Comparison of ENCODE assay signal across 9 cellular contexts in the genomic region with DNA sequence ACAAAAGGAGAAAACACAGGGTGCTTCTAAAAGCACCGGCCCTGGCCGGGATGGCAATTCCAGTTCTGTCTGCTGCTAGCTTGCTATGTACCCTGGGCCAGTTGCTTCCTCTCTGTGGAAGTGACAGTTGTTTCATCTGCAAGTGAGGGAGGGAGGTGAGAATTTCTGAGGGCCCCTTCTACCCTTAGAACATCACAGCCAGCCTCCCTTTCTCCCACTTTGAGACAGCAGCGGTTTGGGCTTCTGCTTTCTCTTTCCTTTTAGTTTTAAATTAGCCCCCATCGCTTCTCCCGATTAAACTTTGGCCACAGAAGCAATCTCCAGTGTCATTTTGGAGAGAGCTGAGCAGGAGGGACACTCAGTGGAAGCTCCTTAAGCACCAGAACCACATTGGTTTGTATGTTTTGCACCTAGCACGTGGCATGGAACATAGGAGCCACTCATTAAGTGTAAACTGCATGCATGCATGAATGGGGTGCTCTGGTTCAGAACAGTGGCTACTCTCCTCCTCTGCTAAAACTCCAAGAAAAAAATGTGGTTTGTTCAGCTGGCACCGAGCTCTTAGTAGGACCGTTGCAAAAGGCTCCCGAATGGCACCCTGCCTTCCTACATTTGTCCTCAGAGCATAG. TPM values are rescaled to one million over a fixed set of nuclear protein-coding genes. Genes with fewer than 3 reads are reported as not detected.
DNase-seq lines count a peak whose midpoint lies in the region; ATAC-seq and TF ChIP-seq lines count a peak whose summit lies in the region.
"Had no signal": no experiment of that assay in that cellular context is flagged by ENCODE, and none has a peak within 500 bp of the region (broad histone marks: within the 10 kb centered on the region; RNA-seq: fewer than 3 reads in every experiment).

No MANE protein-coding gene starts in this region.

- TF ChIP-seq POLR2A in thyroid gland (IDR thresholded peaks at IDR 0.05): peak in 1 of 2 donors; percentile 31

- H3K9me3 ChIP-seq in cardiac muscle cell (ENCODE audit: low read depth): no peaks in the 10 kb centered on the region
- H3K9me3 ChIP-seq in heart right ventricle: no peaks in the 10 kb centered on the region
- no peaks in the 10 kb centered on the region for H3K9me3 ChIP-seq in thyroid gland
- H3K9me3 ChIP-seq: thoracic aorta had no signal

- ATAC-seq in heart right ventricle (no peak), HG03025 (IDR thresholded peaks at IDR 0.05; ENCODE audit: low FRiP score, unreplicated experiment) (peak; percentile 40)
- peak; percentile 56 to 67 for ATAC-seq in activated T-cell treated with anti-CD3 and anti-CD28 coated beads, Interleukin-2, amount 50 U/mL, for 72 hours (replicated peaks in 1 of 2)

- H3K4me1 Mint-ChIP-seq in activated T-cell treated with anti-CD3 and anti-CD28 coated beads, Interleukin-2, amount 50 U/mL, for 72 hours (ENCODE audit: low read depth): peaks cover 72% of the 10 kb centered on the region

- DNase-seq in cardiac muscle cell (ENCODE audit: low read depth in 1 of 2, low spot score in 1 of 2) (no peak), heart right ventricle (no peak), thyroid gland (peak; percentile 69 to 71), NCI-H524 treated with DMSO at 0.1 percent for 48 hours (lab: John Stamatoyannopoulos, UW) (no peak), foreskin fibroblast (no peak)
- DNase-seq in activated T-cell treated with anti-CD3 and anti-CD28 coated beads, Interleukin-2, amount 50 U/mL, for 72 hours: peak; percentile 52 to 59
- DNase-seq in activated CD4-positive, CD25-positive, alpha-beta regulatory T cell (lab: John Stamatoyannopoulos, UW): no peak

- peak overlapping the region; percentile 69 to 76 for H3K4me3 Mint-ChIP-seq in activated T-cell treated with anti-CD3 and anti-CD28 coated beads, Interleukin-2, amount 50 U/mL, for 72 hours

- H3K9me3 Mint-ChIP-seq in activated T-cell treated with anti-CD3 and anti-CD28 coated beads, Interleukin-2, amount 50 U/mL, for 72 hours: no peaks in the 10 kb centered on the region

- no peak overlapping the region for H3K4me3 ChIP-seq in cardiac muscle cell
- no peak overlapping the region for H3K4me3 ChIP-seq in heart right ventricle
- no peak overlapping the region for H3K4me3 ChIP-seq in thyroid gland (replicated peaks in 1 of 3)
- no peak overlapping the region for H3K4me3 ChIP-seq in foreskin fibroblast (ENCODE audit: low read depth in 1 of 2, low read length in 2 of 2)
- H3K4me3 ChIP-seq: thoracic aorta had no signal

- H3K27me3 Mint-ChIP-seq in activated T-cell treated with anti-CD3 and anti-CD28 coated beads, Interleukin-2, amount 50 U/mL, for 72 hours (ENCODE audit: low read depth): no peaks in the 10 kb centered on the region

- H3K36me3 Mint-ChIP-seq in activated T-cell treated with anti-CD3 and anti-CD28 coated beads, Interleukin-2, amount 50 U/mL, for 72 hours (ENCODE audit: insufficient read depth in 2 of 2): peaks cover 4 to 19% of the 10 kb centered on the region in 2 donors

- WGBS in heart right ventricle, 2 donors: 66 to 75% methylated on average over 9 of the region's 9 CpGs
- WGBS in thyroid gland, 2 donors: 32 to 42% methylated on average over 9 of the region's 9 CpGs

- peaks cover 37% of the 10 kb centered on the region for H3K4me1 ChIP-seq in cardiac muscle cell (ENCODE audit: low read depth)
- peaks cover 17 to 84% (median 54%) of the 10 kb centered on the region in 9 donors for H3K4me1 ChIP-seq in heart right ventricle
- H3K4me1 ChIP-seq in thyroid gland: peaks cover 46 to 79% of the 10 kb centered on the region in 2 donors

- no peak for TF ChIP-seq CTCF in cardiac muscle cell (IDR thresholded peaks at IDR 0.05; ENCODE audit: low read depth, low read length)
- no peak for TF ChIP-seq CTCF in heart right ventricle (IDR thresholded peaks at IDR 0.05)
- no peak for TF ChIP-seq CTCF in thyroid gland (IDR thresholded peaks at IDR 0.05)
- no peak for TF ChIP-seq CTCF in foreskin fibroblast (IDR thresholded peaks at IDR 0.05; ENCODE audit: low read depth, low read length)

- H3K27me3 ChIP-seq in cardiac muscle cell (no peaks in the 10 kb centered on the region), heart right ventricle (no peaks in the 10 kb centered on the region), thyroid gland (no peaks in the 10 kb centered on the region)

- H3K36me3 ChIP-seq in cardiac muscle cell (peaks cover 9% of the 10 kb centered on the region), heart right ventricle (peaks cover 0 to 42% (median 0%) of the 10 kb centered on the region in 9 donors), thyroid gland (peaks cover 0 to 5% of the 10 kb centered on the region in 2 donors)

- peak overlapping the region; percentile 50 for H3K27ac Mint-ChIP-seq in activated T-cell treated with anti-CD3 and anti-CD28 coated beads, Interleukin-2, amount 50 U/mL, for 72 hours

- intact Hi-C loops in heart right ventricle (cut with DNase I) (no loop called here), thyroid gland (cut with DNase I) (no loop called here)

- H3K27ac ChIP-seq in cardiac muscle cell (peak overlapping the region; percentile 84), heart right ventricle (peak overlapping the region in 2 of 10 donors; percentile 7 to 89), thyroid gland (peak overlapping the region; percentile 68 to 91 (median 90))
- H3K27ac ChIP-seq: thoracic aorta had no signal

RNA-seq across cellular contexts. Expression of a gene that starts 17.5 kb away (rescaled TPM):
- total RNA-seq in cardiac muscle cell (134 and 147 TPM in 2 replicates), heart right ventricle (100 to 1,000 TPM; 113 to 130 (median 125) TPM), thyroid gland (100 to 1,000 TPM in 1 of 4 donors, 10 to 100 TPM in 3; 74.4 to 115 (median 94.7) TPM)
- polyA plus RNA-seq in cardiac muscle cell (94.9 and 104 TPM in 2 replicates), heart right ventricle (10 to 100 TPM; 63.8 to 78.1 TPM)
- total RNA-seq in activated T-cell treated with anti-CD3 and anti-CD28 coated beads, Interleukin-2, amount 50 U/mL, for 72 hours: 100 to 1,000 TPM; 358 to 420 TPM

RNA-seq across cellular contexts. Expression of a gene that starts 59.3 kb away (rescaled TPM):
- 628 and 658 TPM in 2 replicates for total RNA-seq in cardiac muscle cell
- polyA plus RNA-seq in cardiac muscle cell: 404 and 448 TPM in 2 replicates
- 100 to 1,000 TPM; 182 to 275 (median 219) TPM for total RNA-seq in heart right ventricle
- 100 to 1,000 TPM; 137 to 162 TPM for polyA plus RNA-seq in heart right ventricle
- total RNA-seq in activated T-cell treated with anti-CD3 and anti-CD28 coated beads, Interleukin-2, amount 50 U/mL, for 72 hours: 100 to 1,000 TPM; 127 to 171 TPM
- 100 to 1,000 TPM; 122 to 283 (median 180) TPM for total RNA-seq in thyroid gland

Comparison
In these comparisons a context has a peak if more than half of its experiments do, and no peak if none do; other contexts are left out.
1. DNase-seq: peak in activated T-cell treated with anti-CD3 and anti-CD28 coated beads, Interleukin-2, amount 50 U/mL, for 72 hours (2 of 2) and thyroid gland (2 of 2); none in cardiac muscle cell (0 of 2), heart right ventricle (0 of 2), NCI-H524 treated with DMSO at 0.1 percent for 48 hours (single experiment), activated CD4-positive, CD25-positive, alpha-beta regulatory T cell (0 of 4) and foreskin fibroblast (0 of 2).
2. ATAC-seq: peak in HG03025 (single experiment) and activated T-cell treated with anti-CD3 and anti-CD28 coated beads, Interleukin-2, amount 50 U/mL, for 72 hours (2 of 2); none in heart right ventricle (0 of 8).